In the genomic region with DNA sequence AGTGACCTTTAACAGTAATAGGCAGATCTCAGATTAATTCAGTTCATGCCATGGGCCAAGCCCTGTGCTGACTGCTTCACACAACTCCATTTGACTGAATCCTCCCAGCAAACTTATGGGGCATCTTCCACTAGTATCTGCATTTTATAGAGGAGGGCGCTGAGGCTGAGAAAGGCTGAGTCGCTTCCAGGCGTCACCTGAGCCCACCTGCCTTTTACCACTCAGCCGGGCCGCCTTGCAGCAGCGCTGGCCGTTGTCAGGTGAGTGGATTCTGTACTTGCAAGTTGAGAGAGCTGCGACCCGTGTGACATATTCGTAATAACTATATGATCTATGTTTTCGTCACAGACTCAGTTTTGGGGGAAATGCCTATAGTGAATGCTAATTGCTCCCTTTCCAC, we compare ENCODE assay signal across 13 cellular contexts.
"Had no signal": no experiment of that assay in that cellular context is flagged by ENCODE, and none has a peak within 500 bp of the region (broad histone marks: within the 10 kb centered on the region; RNA-seq: fewer than 3 reads in every experiment).

No MANE protein-coding gene starts in this region.

- H3K27ac Mint-ChIP-seq: nephron progenitor cell; stimulated activated naive B cell treated with anti-CD40 and anti-IgM and Interleukin-4, amounts not matched to agents 10 μg/mL and 1 μg/mL and 100 μg/mL, for 72 hours; stimulated activated naive CD8-positive, alpha-beta T cell treated with anti-CD3 and anti-CD28 coated beads, Interleukin-15, amount 100 ng/mL, for 72 hours had no signal

- DNase-seq: cerebellar nuclear complex; colonic mucosa; effector CD4-positive, alpha-beta T cell; hippocampal formation; left lung; midbrain; nephron progenitor cell; sigmoid colon; stimulated activated CD4-positive, alpha-beta T cell treated with anti-CD3 and anti-CD28 coated beads, Interleukin-2, amount 100 ng/mL, for 24 hours; stimulated activated CD4-positive, alpha-beta T cell treated with anti-CD3 and anti-CD28 coated beads, Interleukin-4, amount 100 ng/mL, for 4 hours; stimulated activated naive B cell treated with anti-CD40 and anti-IgM and Interleukin-4, amounts not matched to agents 10 μg/mL and 1 μg/mL and 100 μg/mL, for 72 hours; stimulated activated naive CD8-positive, alpha-beta T cell treated with anti-CD3 and anti-CD28 coated beads, Interleukin-15, amount 100 ng/mL, for 72 hours; testis had no signal

- ATAC-seq: left lung; stimulated activated naive B cell treated with anti-CD40 and anti-IgM and Interleukin-4, amounts not matched to agents 10 μg/mL and 1 μg/mL and 100 μg/mL, for 72 hours; stimulated activated naive CD8-positive, alpha-beta T cell treated with anti-CD3 and anti-CD28 coated beads, Interleukin-15, amount 100 ng/mL, for 72 hours had no signal

- H3K27me3 Mint-ChIP-seq: stimulated activated naive B cell treated with anti-CD40 and anti-IgM and Interleukin-4, amounts not matched to agents 10 μg/mL and 1 μg/mL and 100 μg/mL, for 72 hours; stimulated activated naive CD8-positive, alpha-beta T cell treated with anti-CD3 and anti-CD28 coated beads, Interleukin-15, amount 100 ng/mL, for 72 hours had no signal

- H3K4me1 Mint-ChIP-seq: stimulated activated naive B cell treated with anti-CD40 and anti-IgM and Interleukin-4, amounts not matched to agents 10 μg/mL and 1 μg/mL and 100 μg/mL, for 72 hours; stimulated activated naive CD8-positive, alpha-beta T cell treated with anti-CD3 and anti-CD28 coated beads, Interleukin-15, amount 100 ng/mL, for 72 hours had no signal

- H3K4me3 Mint-ChIP-seq: nephron progenitor cell; stimulated activated naive B cell treated with anti-CD40 and anti-IgM and Interleukin-4, amounts not matched to agents 10 μg/mL and 1 μg/mL and 100 μg/mL, for 72 hours; stimulated activated naive CD8-positive, alpha-beta T cell treated with anti-CD3 and anti-CD28 coated beads, Interleukin-15, amount 100 ng/mL, for 72 hours had no signal

- H3K9me3 Mint-ChIP-seq: nephron progenitor cell; stimulated activated naive B cell treated with anti-CD40 and anti-IgM and Interleukin-4, amounts not matched to agents 10 μg/mL and 1 μg/mL and 100 μg/mL, for 72 hours; stimulated activated naive CD8-positive, alpha-beta T cell treated with anti-CD3 and anti-CD28 coated beads, Interleukin-15, amount 100 ng/mL, for 72 hours had no signal
